ENCODE assay signal across 8 cellular contexts in the genomic region with DNA sequence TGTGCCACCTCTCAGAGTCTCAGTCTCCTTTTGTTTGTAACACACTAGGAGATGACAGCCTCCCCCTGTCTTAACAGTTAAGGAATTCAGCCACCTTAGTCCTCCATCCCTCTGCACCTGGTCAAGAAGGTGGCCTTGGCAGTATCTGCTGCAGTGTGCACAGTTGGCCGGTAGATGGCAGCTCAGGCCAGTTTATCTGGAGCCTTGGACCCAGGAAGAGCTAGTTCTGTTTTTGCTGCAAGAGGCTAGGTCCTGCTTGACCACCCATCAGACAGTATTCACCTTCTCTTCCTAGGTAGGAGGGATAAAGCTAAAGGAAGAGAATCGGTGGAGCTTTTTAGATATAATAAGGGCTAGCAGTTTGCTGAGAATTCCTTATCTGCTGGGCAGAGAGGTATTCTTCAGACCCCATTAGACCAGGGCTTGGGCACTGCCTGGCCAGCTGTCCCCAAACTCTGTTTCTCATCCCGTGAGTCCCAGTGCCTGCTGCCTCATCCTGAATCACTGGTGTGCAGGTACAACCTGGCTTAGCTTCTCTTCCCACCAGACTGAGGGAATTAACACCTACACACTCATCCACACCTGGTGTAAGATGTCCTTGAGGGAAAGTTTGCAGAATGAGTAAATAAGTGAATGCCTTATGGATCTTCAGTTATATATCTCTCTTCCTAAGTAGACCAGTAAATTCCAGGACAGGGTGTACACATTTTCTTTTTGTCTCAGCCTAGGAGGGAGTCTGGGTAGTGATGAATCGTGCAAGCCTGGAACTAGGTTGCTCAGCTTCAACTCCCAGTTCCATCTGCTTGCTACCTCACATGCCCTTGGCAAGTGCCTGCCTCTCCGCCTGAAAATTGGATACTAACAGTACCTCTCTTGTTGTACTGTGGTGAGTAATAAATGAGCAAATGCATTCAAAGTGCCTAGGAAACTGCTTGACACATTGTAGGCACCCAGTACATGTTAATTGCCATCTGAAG.
DNase-seq lines count a peak whose midpoint lies in the region; ATAC-seq and TF ChIP-seq lines count a peak whose summit lies in the region.

No MANE protein-coding gene starts in this region.

- POLR2A ChIA-PET in naive thymus-derived CD4-positive, alpha-beta T cell (lab: Charles Lee): interaction anchor here (0.6 kb wide), 1 partner anchor 458 kb away, joined by 3 read pairs; no protein-coding TSS in a partner anchor

- ATAC-seq in GM19324 (IDR thresholded peaks at IDR 0.05; ENCODE audit: low FRiP score, unreplicated experiment): peak; percentile 73
- ATAC-seq in naive thymus-derived CD4-positive, alpha-beta T cell: peak; percentile 80

- CTCF ChIA-PET in naive thymus-derived CD4-positive, alpha-beta T cell (lab: Charles Lee): interaction anchor here (0.7 to 1.6 kb wide), 11 partner anchors 8 to 847 kb away, joined by 3 to 7 read pairs (median 4); a partner anchor contains a TSS

- H3K4me1 ChIP-seq in naive thymus-derived CD4-positive, alpha-beta T cell (ENCODE audit: control insufficient read depth in 2 of 2, insufficient read depth in 2 of 2, low read length in 2 of 2): no peaks in the 10 kb centered on the region

- no peaks in the 10 kb centered on the region for H3K9me3 Mint-ChIP-seq in CD14-positive monocyte
- no peaks in the 10 kb centered on the region for H3K9me3 Mint-ChIP-seq in naive thymus-derived CD4-positive, alpha-beta T cell

- H3K27ac Mint-ChIP-seq in CD14-positive monocyte: no peak overlapping the region
- H3K27ac Mint-ChIP-seq in naive thymus-derived CD4-positive, alpha-beta T cell: no peak overlapping the region

- H3K36me3 ChIP-seq in naive thymus-derived CD4-positive, alpha-beta T cell (ENCODE audit: control insufficient read depth in 2 of 3, insufficient read depth in 3 of 3, low read length in 3 of 3): no peaks in the 10 kb centered on the region

- H3K27ac ChIP-seq in naive thymus-derived CD4-positive, alpha-beta T cell (ENCODE audit: low read depth, low read length): no peak overlapping the region

- no peaks in the 10 kb centered on the region for H3K36me3 Mint-ChIP-seq in CD14-positive monocyte
- no peaks in the 10 kb centered on the region for H3K36me3 Mint-ChIP-seq in naive thymus-derived CD4-positive, alpha-beta T cell

- peaks cover 2% of the 10 kb centered on the region for H3K4me1 Mint-ChIP-seq in CD14-positive monocyte
- H3K4me1 Mint-ChIP-seq in naive thymus-derived CD4-positive, alpha-beta T cell: peaks cover 0 to 23% (median 9%) of the 10 kb centered on the region in 7 donors

- peaks cover 2 to 14% (median 8%) of the 10 kb centered on the region in 3 donors for H3K27me3 Mint-ChIP-seq in CD14-positive monocyte (ENCODE audit: low read depth in 3 of 3)
- peaks cover 0 to 4% (median 0%) of the 10 kb centered on the region in 5 donors for H3K27me3 Mint-ChIP-seq in naive thymus-derived CD4-positive, alpha-beta T cell

- H3K9me3 ChIP-seq in naive thymus-derived CD4-positive, alpha-beta T cell (ENCODE audit: control insufficient read depth in 2 of 3, low read length in 3 of 3): no peaks in the 10 kb centered on the region

- H3K4me3 Mint-ChIP-seq in CD14-positive monocyte: no peak overlapping the region
- H3K4me3 Mint-ChIP-seq in naive thymus-derived CD4-positive, alpha-beta T cell: peak overlapping the region in 7 of 10 donors; percentile 27 to 86 (median 65)

- no peaks in the 10 kb centered on the region for H3K27me3 ChIP-seq in naive thymus-derived CD4-positive, alpha-beta T cell (ENCODE audit: control insufficient read depth in 2 of 2, insufficient read depth in 2 of 2, low read length in 2 of 2)

- peak; percentile 96 for TF ChIP-seq CTCF in CD14-positive monocyte (IDR thresholded peaks at IDR 0.05)

- no peak overlapping the region for H3K4me3 ChIP-seq in naive thymus-derived CD4-positive, alpha-beta T cell (ENCODE audit: low read length)

- DNase-seq in CD14-positive monocyte (ENCODE audit: low spot score) (no peak), HK-2 (ENCODE audit: unreplicated experiment) (peak; percentile 73), NOMO-1 treated with dmso at 0.1 percent for 144 hours (lab: John Stamatoyannopoulos, UW; ENCODE audit: unreplicated experiment) (peak; percentile 43), erythroblast (lab: John Stamatoyannopoulos, UW) (peak; percentile 69 to 86)
- DNase-seq in activated CD8-positive, alpha-beta memory T cell treated with anti-CD3 and anti-CD28 coated beads, Interleukin-2, amount 50 U/mL, for 4 hours: peak; percentile 60
- peak in 7 of 9 donors; percentile 24 to 65 (median 26) for DNase-seq in naive thymus-derived CD4-positive, alpha-beta T cell
- DNase-seq in stimulated activated naive CD4-positive, alpha-beta T cell treated with Interleukin-2 at 50 U/mL for 16 hours (lab: John Stamatoyannopoulos, UW): peak; percentile 44

- TF ChIP-seq POLR2A in erythroblast (IDR thresholded peaks at IDR 0.05; ENCODE audit: low read length): no peak

- intact Hi-C loops in CD14-positive monocyte (cut with micrococcal nuclease): loop anchor here (2.0 to 10.0 kb wide), 5 partner anchors 319 to 849 kb away; no protein-coding TSS in a partner anchor
- intact Hi-C loops in naive thymus-derived CD4-positive, alpha-beta T cell (cut with micrococcal nuclease): loop anchor here (1.0 to 10.0 kb wide), 6 partner anchors 70 to 847 kb away; no protein-coding TSS in a partner anchor

Comparison
In these comparisons a context has a peak if more than half of its experiments do, and no peak if none do; other contexts are left out.
1. H3K4me3 Mint-ChIP-seq: peak in naive thymus-derived CD4-positive, alpha-beta T cell (7 of 10); none in CD14-positive monocyte (0 of 2).